10 cellular contexts compared by ENCODE assay signal in the genomic region with DNA sequence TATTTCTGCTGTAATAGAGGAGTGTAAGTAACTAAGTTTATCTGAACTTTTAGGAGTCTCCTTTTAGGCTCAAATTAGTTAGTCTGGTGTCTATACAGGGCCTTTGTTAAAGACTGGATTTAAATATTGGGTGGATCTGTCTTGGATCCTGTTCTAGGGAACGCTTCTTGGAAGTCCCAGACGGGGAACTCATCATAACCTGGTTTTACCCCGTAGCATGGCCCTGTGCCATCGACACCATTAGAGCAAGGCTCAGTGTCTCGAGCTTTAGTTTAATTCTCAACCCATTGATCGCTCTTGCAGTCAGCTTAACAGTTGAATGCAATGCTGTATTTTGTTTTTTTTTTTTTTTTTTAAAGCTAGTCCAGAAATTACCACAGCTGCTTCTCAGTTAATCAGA.
DNase-seq lines count a peak whose midpoint lies in the region; ATAC-seq, FAIRE-seq and TF ChIP-seq lines count a peak whose summit lies in the region.
"Had no signal": no experiment of that assay in that cellular context is flagged by ENCODE, and none has a peak within 500 bp of the region (broad histone marks: within the 10 kb centered on the region; RNA-seq: fewer than 3 reads in every experiment).

No MANE protein-coding gene starts in this region.

- peaks cover 12% of the 10 kb centered on the region for H3K9me3 Mint-ChIP-seq in neural progenitor cell
- H3K9me3 Mint-ChIP-seq: activated B cell treated with CpG ODN at 0.5 μM for 24 hours had no signal

- TF ChIP-seq CTCF in H1 (IDR thresholded peaks at IDR 0.05; ENCODE audit: control extremely low read depth in 1 of 3, insufficient read depth in 1 of 3, low read depth in 1 of 3, low read length in 3 of 3) (no peak), neural progenitor cell (IDR thresholded peaks at IDR 0.05) (no peak), upper lobe of right lung (IDR thresholded peaks at IDR 0.05) (no peak)

- H3K9ac ChIP-seq in H1 (replicated peaks in 1 of 4; ENCODE audit: extremely low read depth in 1 of 4, low read depth in 3 of 4, low read length in 3 of 4) (no peak overlapping the region; a peak in 1 of 7 replicates), neural progenitor cell (no peak overlapping the region)
- H3K9ac ChIP-seq: parathyroid adenoma had no signal

- H3K36me3 Mint-ChIP-seq in neural progenitor cell, result no peaks in the 10 kb centered on the region

- 0 out of 2 replicates have a peak, but pooled peaks cover 3% of the 10 kb centered on the region for H3K23me2 ChIP-seq in H1 (ENCODE audit: low read depth, low read length)

- ATAC-seq in upper lobe of right lung, result no peak
- no peak for ATAC-seq in GM18867 (IDR thresholded peaks at IDR 0.05; ENCODE audit: unreplicated experiment)
- no peak for ATAC-seq in HG03565 (IDR thresholded peaks at IDR 0.05; ENCODE audit: unreplicated experiment)

- H3K36me3 ChIP-seq in H1 (ENCODE audit: control insufficient read depth in 2 of 4, insufficient read depth in 4 of 4, low read length in 3 of 4) (no peaks in the 10 kb centered on the region), neural progenitor cell (no peaks in the 10 kb centered on the region), upper lobe of right lung (no peaks in the 10 kb centered on the region)

- no peak for TF ChIP-seq EP300 in H1 (IDR thresholded peaks at IDR 0.05; ENCODE audit: borderline replicate concordance in 1 of 2, low read depth in 2 of 2, low read length in 2 of 2)

- no peak overlapping the region for H4K5ac ChIP-seq in H1 (ENCODE audit: insufficient read length, low read depth, low read length)

- no peak overlapping the region for H4K8ac ChIP-seq in H1 (ENCODE audit: extremely low read depth, insufficient read depth, low read length)

- H4K91ac ChIP-seq in H1 (replicated peaks; ENCODE audit: insufficient read length, low read length), result no peak overlapping the region

- peaks cover 3% of the 10 kb centered on the region for H3K27me3 Mint-ChIP-seq in neural progenitor cell (ENCODE audit: insufficient read depth, low read depth)
- H3K27me3 Mint-ChIP-seq: activated B cell treated with CpG ODN at 0.5 μM for 24 hours had no signal

- peaks cover 12% of the 10 kb centered on the region; the same call in 1 of the 2 replicates for H3K79me1 ChIP-seq in H1 (ENCODE audit: low read depth, low read length)

- H3K4me1 ChIP-seq in H1 (replicated peaks in 1 of 4; ENCODE audit: control insufficient read depth in 3 of 4, insufficient read depth in 4 of 4, low read length in 3 of 4) (peaks cover 4 to 23% (median 13%) of the 10 kb centered on the region in 4 experiments; a peak in 6 of 7 replicates), neural progenitor cell (peaks cover 17% of the 10 kb centered on the region), upper lobe of right lung (peaks cover 36% of the 10 kb centered on the region)
- H3K4me1 ChIP-seq: parathyroid adenoma had no signal

- 0 out of 2 replicates have a peak overlapping the region, but pooled peaks have one; percentile 10 for H3K27ac ChIP-seq in H1 (ENCODE audit: low read depth, low read length)
- H3K27ac ChIP-seq in neural progenitor cell, result no peak overlapping the region
- H3K27ac ChIP-seq in upper lobe of right lung, result no peak overlapping the region
- H3K27ac ChIP-seq: parathyroid adenoma had no signal

- H3K27ac Mint-ChIP-seq in neural progenitor cell, result no peak overlapping the region

- peak overlapping the region in 1 of 2 experiments; percentile 4; a peak in 2 of 4 replicates for H3K4me2 ChIP-seq in H1 (ENCODE audit: insufficient read depth in 1 of 2, low read depth in 2 of 2, low read length in 2 of 2)
- H3K4me2 ChIP-seq in neural progenitor cell, result peak overlapping the region; percentile 58

- H2BK5ac ChIP-seq in H1 (ENCODE audit: low read depth, low read length), result 0 out of 2 replicates have a peak overlapping the region, but pooled peaks have one; percentile 76

- H3K4me1 Mint-ChIP-seq in neural progenitor cell, result peaks cover 13% of the 10 kb centered on the region

- H2BK15ac ChIP-seq in H1 (ENCODE audit: low read length), result no peak overlapping the region

- no peaks in the 10 kb centered on the region for H3K27me3 ChIP-seq in H1 (replicated peaks in 1 of 4; ENCODE audit: control insufficient read depth in 3 of 4, extremely low read depth in 1 of 4, insufficient read depth in 3 of 4, low read length in 3 of 4)
- H3K27me3 ChIP-seq in neural progenitor cell, result no peaks in the 10 kb centered on the region
- H3K27me3 ChIP-seq in upper lobe of right lung, result no peaks in the 10 kb centered on the region

- FAIRE-seq in H1 (lab: Jason Lieb, UNC), result no peak

- no peak overlapping the region for H2AK5ac ChIP-seq in H1 (ENCODE audit: low read depth, low read length)

- CTCF ChIA-PET in H1 (lab: Charles Lee; ENCODE audit: partially characterized antibody), result interaction anchor here (0.8 to 1.9 kb wide), 8 partner anchors 13 to 123 kb away, joined by 3 to 6 read pairs (median 3); no protein-coding TSS in a partner anchor

- no peaks in the 10 kb centered on the region for H3K9me3 ChIP-seq in H1 (ENCODE audit: insufficient read depth in 2 of 2, low read depth in 1 of 2, low read length in 1 of 2)
- no peaks in the 10 kb centered on the region for H3K9me3 ChIP-seq in neural progenitor cell (ENCODE audit: low read depth)
- H3K9me3 ChIP-seq in upper lobe of right lung, result no peaks in the 10 kb centered on the region

- H2AFZ ChIP-seq in H1 (ENCODE audit: low read length) (no peak overlapping the region), neural progenitor cell (replicated peaks) (no peak overlapping the region)

- intact Hi-C loops in upper lobe of right lung (cut with DNase I), result no loop called here

- no peak overlapping the region for H3K4me3 ChIP-seq in H1 (ENCODE audit: extremely low read depth in 1 of 4, insufficient read depth in 2 of 4, low read depth in 3 of 4, low read length in 4 of 4)
- H3K4me3 ChIP-seq in neural progenitor cell, result no peak overlapping the region
- H3K4me3 ChIP-seq in upper lobe of right lung, result no peak overlapping the region

- no peak for TF ChIP-seq POLR2A in H1 (IDR thresholded peaks at IDR 0.05; ENCODE audit: control extremely low read depth in 1 of 2, low read depth in 2 of 2, low read length in 2 of 2)

- no peak overlapping the region for H3K56ac ChIP-seq in H1 (replicated peaks; ENCODE audit: insufficient read length, low read depth, low read length)

- H3F3A ChIP-seq in neural progenitor cell (ENCODE audit: low read depth), result peaks cover 8% of the 10 kb centered on the region

- WGBS in H1 (ENCODE audit: extremely low coverage in 1 of 2, insufficient coverage in 1 of 2, insufficient read length in 1 of 2, insufficient replicate concordance in 2 of 2, low coverage in 1 of 2, low lambda C conversion rate in 2 of 2, missing lambda C conversion rate in 1 of 2), 2 experiments, result 83% methylated on average over 6 of the region's 6 CpGs; no CpG with 5 or more reads in 1 of the 2 experiments

- H3K4ac ChIP-seq in H1 (replicated peaks; ENCODE audit: insufficient read length, low read depth, low read length), result no peak overlapping the region

- DNase-seq in DMS79 (lab: John Stamatoyannopoulos, UW) (peak; percentile 74), NCI-H69 (lab: John Stamatoyannopoulos, UW) (peak; percentile 93), H1 (ENCODE audit: low read depth in 1 of 2, low spot score in 2 of 2) (no peak), neural progenitor cell (ENCODE audit: low spot score) (no peak), upper lobe of right lung (no peak)
- DNase-seq: activated B cell treated with CpG ODN at 0.5 μM for 24 hours; stimulated activated CD8-positive, alpha-beta memory T cell treated with anti-CD3 and anti-CD28 coated beads, Interleukin-4, amount 100 ng/mL, for 48 hours had no signal

- H2BK20ac ChIP-seq in H1 (ENCODE audit: low read length), result no peak overlapping the region

- H2BK120ac ChIP-seq in H1 (replicated peaks; ENCODE audit: low read depth, low read length), result no peak overlapping the region

- H3K14ac ChIP-seq in H1 (ENCODE audit: insufficient read length), result no peak overlapping the region

- no peak overlapping the region for H3K23ac ChIP-seq in H1 (ENCODE audit: insufficient read length)

- no peak overlapping the region; the same call in 1 of the 2 replicates for H2BK12ac ChIP-seq in H1 (ENCODE audit: low read depth, low read length)

- no peak for TF ChIP-seq RAD21 in H1 (IDR thresholded peaks at IDR 0.05 in 1 of 2, conservative IDR thresholded peaks at IDR 0.05 in 1 of 2; ENCODE audit: low read depth in 2 of 2, low read length in 2 of 2)

- POLR2A ChIA-PET in H1 (lab: Charles Lee; ENCODE audit: partially characterized antibody), result no interaction called here

- H3K18ac ChIP-seq in H1 (ENCODE audit: extremely low read depth, low read length), result peak overlapping the region; percentile 60; the same call in 1 of the 2 replicates

- no peak overlapping the region for H3K4me3 Mint-ChIP-seq in neural progenitor cell
- H3K4me3 Mint-ChIP-seq: activated B cell treated with CpG ODN at 0.5 μM for 24 hours had no signal

- H4K20me1 ChIP-seq in H1 (replicated peaks in 1 of 2; ENCODE audit: control insufficient read depth in 1 of 2, insufficient read depth in 2 of 2, low read length in 2 of 2) (peaks cover 0 to 2% of the 10 kb centered on the region in 2 experiments), neural progenitor cell (ENCODE audit: low read depth) (no peaks in the 10 kb centered on the region)

- peaks cover 3 to 97% of the 10 kb centered on the region in 2 experiments; a peak in 3 of 4 replicates for H3K79me2 ChIP-seq in H1 (ENCODE audit: control insufficient read depth in 1 of 2, insufficient read depth in 2 of 2, low read length in 2 of 2)
- H3K79me2 ChIP-seq in neural progenitor cell (ENCODE audit: low read depth), result peaks cover 26% of the 10 kb centered on the region

Comparison
In these comparisons a context has a peak if more than half of its experiments do, and no peak if none do; other contexts are left out.
1. DNase-seq: peak in DMS79 (single experiment) and NCI-H69 (single experiment); none in H1 (0 of 2), neural progenitor cell (single experiment) and upper lobe of right lung (single experiment).